ENCODE assay signal across 30 cellular contexts in genomic region chr5:83817591-83817990, GRCh38.
DNase-seq lines count a peak whose midpoint lies in the region; ATAC-seq and TF ChIP-seq lines count a peak whose summit lies in the region.
"Had no signal": no experiment of that assay in that cellular context is flagged by ENCODE, and none has a peak within 500 bp of the region (broad histone marks: within the 10 kb centered on the region; RNA-seq: fewer than 3 reads in every experiment).

No MANE protein-coding gene starts in this region.

- no peaks in the 10 kb centered on the region for H3K36me3 ChIP-seq in GM23338 (ENCODE audit: insufficient read depth)
- H3K36me3 ChIP-seq: BE2C, esophagus squamous epithelium, gastrocnemius medialis had no signal

- no peak for TF ChIP-seq POLR2A in erythroblast (IDR thresholded peaks at IDR 0.05; ENCODE audit: low read length)

- H3K4me3 ChIP-seq in GM23338, result no peak overlapping the region
- H3K4me3 ChIP-seq: coronary artery, esophagus squamous epithelium, gastrocnemius medialis, smooth muscle cell had no signal

- no peaks in the 10 kb centered on the region for H3F3A ChIP-seq in GM23338 (replicated peaks; ENCODE audit: low read depth)

- no peaks in the 10 kb centered on the region for H3K9me3 Mint-ChIP-seq in GM23338

- no peaks in the 10 kb centered on the region for H3K36me3 Mint-ChIP-seq in GM23338 (ENCODE audit: low read depth)
- H3K36me3 Mint-ChIP-seq: mesothelial cell of epicardium; naive thymus-derived CD4-positive, alpha-beta T cell had no signal

- no peaks in the 10 kb centered on the region for H3K79me2 ChIP-seq in GM23338 (replicated peaks; ENCODE audit: insufficient read depth)

- no peak overlapping the region for H3K4me3 Mint-ChIP-seq in GM23338
- H3K4me3 Mint-ChIP-seq: endodermal cell; H9; mesothelial cell of epicardium; naive thymus-derived CD4-positive, alpha-beta T cell had no signal

- no peaks in the 10 kb centered on the region for H3K4me1 ChIP-seq in GM23338 (ENCODE audit: insufficient read depth)
- H3K4me1 ChIP-seq: BE2C, esophagus squamous epithelium, gastrocnemius medialis had no signal

- DNase-seq in SK-MEL-5 (ENCODE audit: low read depth, low spot score), result peak; percentile 69
- DNase-seq in GM23338 (ENCODE audit: low spot score), result no peak
- no peak for DNase-seq in iPS-NIHi11 (ENCODE audit: low spot score)
- DNase-seq in erythroblast (lab: John Stamatoyannopoulos, UW), result no peak
- DNase-seq: activated CD4-positive, alpha-beta T cell treated with anti-CD3 and anti-CD28 coated beads, Interleukin-2, amount 50 U/mL, for 1 hour; activated naive CD4-positive, alpha-beta T cell treated with anti-CD3 and anti-CD28 coated beads, Interleukin-2, amount 50 U/mL, for 16 hours; amygdala; BE2C; DMS53; endodermal cell; esophagus squamous epithelium; gastrocnemius medialis; H9; left ventricle myocardium superior; naive thymus-derived CD4-positive, alpha-beta T cell; NCI-H1105 treated with DMSO at 0.1 percent for 48 hours; NCI-H2081; NCI-H446; nucleus accumbens; OCI-M1; substantia nigra; T-helper 9 cell had no signal

- in situ Hi-C loops in SK-MEL-5 (cut with HindIII; ENCODE audit: low pct_unique_long_range_greater_than_20kb, low sequenced_read_pairs), result no loop called here

- H3K27ac ChIP-seq in GM23338 (ENCODE audit: low read depth), result no peak overlapping the region
- H3K27ac ChIP-seq: coronary artery, esophagus squamous epithelium, gastrocnemius medialis had no signal

- no peaks in the 10 kb centered on the region for H3K27me3 Mint-ChIP-seq in GM23338 (ENCODE audit: insufficient read depth, low read depth, poor library complexity)

- H3K4me2 ChIP-seq in GM23338, result no peak overlapping the region
- H3K4me2 ChIP-seq: smooth muscle cell had no signal

- no peak for TF ChIP-seq CTCF in GM23338 (conservative IDR thresholded peaks at IDR 0.05; ENCODE audit: low read depth in 2 of 2)

- H3K9me2 ChIP-seq in GM23338 (ENCODE audit: insufficient read depth), result peaks cover 5% of the 10 kb centered on the region

- no peak overlapping the region for H3K27ac Mint-ChIP-seq in GM23338
- H3K27ac Mint-ChIP-seq: endodermal cell; H9; mesothelial cell of epicardium; naive thymus-derived CD4-positive, alpha-beta T cell had no signal

- ATAC-seq in GM18511 (IDR thresholded peaks at IDR 0.05; ENCODE audit: unreplicated experiment) (peak; percentile 84), GM21360 (IDR thresholded peaks at IDR 0.05; ENCODE audit: unreplicated experiment) (peak; percentile 67), HG03039 (IDR thresholded peaks at IDR 0.05; ENCODE audit: unreplicated experiment) (peak; percentile 87), GM23338 (no peak), GM19452 (IDR thresholded peaks at IDR 0.05; ENCODE audit: unreplicated experiment) (no peak)
- ATAC-seq: gastrocnemius medialis; left ventricle myocardium superior; naive thymus-derived CD4-positive, alpha-beta T cell; Right ventricle myocardium inferior had no signal

- no peaks in the 10 kb centered on the region for H4K20me1 ChIP-seq in GM23338 (replicated peaks; ENCODE audit: insufficient read depth)

- H3K4me1 Mint-ChIP-seq in GM23338, result no peaks in the 10 kb centered on the region
- H3K4me1 Mint-ChIP-seq: endodermal cell; H9; mesothelial cell of epicardium; naive thymus-derived CD4-positive, alpha-beta T cell had no signal

- H3K27me3 ChIP-seq in GM23338 (ENCODE audit: insufficient read depth), result no peaks in the 10 kb centered on the region
- H3K27me3 ChIP-seq: BE2C, esophagus squamous epithelium, gastrocnemius medialis had no signal

- no peak overlapping the region for H2AFZ ChIP-seq in GM23338

TF ChIP-seq in GM23338, 12 proteins besides CTCF, POLR2A, EP300 and RAD21 (continues in another document):
- TF ChIP-seq CREB1 (CRISPR knock-in tag; IDR thresholded peaks at IDR 0.05; ENCODE audit: low read depth) (no peak), STAT1 (IDR thresholded peaks at IDR 0.05; ENCODE audit: unreplicated experiment) (no peak), ZNF114 (CRISPR knock-in tag; IDR thresholded peaks at IDR 0.05) (no peak), NANOG (IDR thresholded peaks at IDR 0.05; ENCODE audit: borderline replicate concordance) (no peak), EZH2phosphoT487 (IDR thresholded peaks at IDR 0.05; ENCODE audit: unreplicated experiment) (no peak), JUNB (IDR thresholded peaks at IDR 0.05; ENCODE audit: unreplicated experiment) (no peak), EZH2 (IDR thresholded peaks at IDR 0.05; ENCODE audit: low read depth, unreplicated experiment) (no peak)
- TF ChIP-seq, protein P1, sequence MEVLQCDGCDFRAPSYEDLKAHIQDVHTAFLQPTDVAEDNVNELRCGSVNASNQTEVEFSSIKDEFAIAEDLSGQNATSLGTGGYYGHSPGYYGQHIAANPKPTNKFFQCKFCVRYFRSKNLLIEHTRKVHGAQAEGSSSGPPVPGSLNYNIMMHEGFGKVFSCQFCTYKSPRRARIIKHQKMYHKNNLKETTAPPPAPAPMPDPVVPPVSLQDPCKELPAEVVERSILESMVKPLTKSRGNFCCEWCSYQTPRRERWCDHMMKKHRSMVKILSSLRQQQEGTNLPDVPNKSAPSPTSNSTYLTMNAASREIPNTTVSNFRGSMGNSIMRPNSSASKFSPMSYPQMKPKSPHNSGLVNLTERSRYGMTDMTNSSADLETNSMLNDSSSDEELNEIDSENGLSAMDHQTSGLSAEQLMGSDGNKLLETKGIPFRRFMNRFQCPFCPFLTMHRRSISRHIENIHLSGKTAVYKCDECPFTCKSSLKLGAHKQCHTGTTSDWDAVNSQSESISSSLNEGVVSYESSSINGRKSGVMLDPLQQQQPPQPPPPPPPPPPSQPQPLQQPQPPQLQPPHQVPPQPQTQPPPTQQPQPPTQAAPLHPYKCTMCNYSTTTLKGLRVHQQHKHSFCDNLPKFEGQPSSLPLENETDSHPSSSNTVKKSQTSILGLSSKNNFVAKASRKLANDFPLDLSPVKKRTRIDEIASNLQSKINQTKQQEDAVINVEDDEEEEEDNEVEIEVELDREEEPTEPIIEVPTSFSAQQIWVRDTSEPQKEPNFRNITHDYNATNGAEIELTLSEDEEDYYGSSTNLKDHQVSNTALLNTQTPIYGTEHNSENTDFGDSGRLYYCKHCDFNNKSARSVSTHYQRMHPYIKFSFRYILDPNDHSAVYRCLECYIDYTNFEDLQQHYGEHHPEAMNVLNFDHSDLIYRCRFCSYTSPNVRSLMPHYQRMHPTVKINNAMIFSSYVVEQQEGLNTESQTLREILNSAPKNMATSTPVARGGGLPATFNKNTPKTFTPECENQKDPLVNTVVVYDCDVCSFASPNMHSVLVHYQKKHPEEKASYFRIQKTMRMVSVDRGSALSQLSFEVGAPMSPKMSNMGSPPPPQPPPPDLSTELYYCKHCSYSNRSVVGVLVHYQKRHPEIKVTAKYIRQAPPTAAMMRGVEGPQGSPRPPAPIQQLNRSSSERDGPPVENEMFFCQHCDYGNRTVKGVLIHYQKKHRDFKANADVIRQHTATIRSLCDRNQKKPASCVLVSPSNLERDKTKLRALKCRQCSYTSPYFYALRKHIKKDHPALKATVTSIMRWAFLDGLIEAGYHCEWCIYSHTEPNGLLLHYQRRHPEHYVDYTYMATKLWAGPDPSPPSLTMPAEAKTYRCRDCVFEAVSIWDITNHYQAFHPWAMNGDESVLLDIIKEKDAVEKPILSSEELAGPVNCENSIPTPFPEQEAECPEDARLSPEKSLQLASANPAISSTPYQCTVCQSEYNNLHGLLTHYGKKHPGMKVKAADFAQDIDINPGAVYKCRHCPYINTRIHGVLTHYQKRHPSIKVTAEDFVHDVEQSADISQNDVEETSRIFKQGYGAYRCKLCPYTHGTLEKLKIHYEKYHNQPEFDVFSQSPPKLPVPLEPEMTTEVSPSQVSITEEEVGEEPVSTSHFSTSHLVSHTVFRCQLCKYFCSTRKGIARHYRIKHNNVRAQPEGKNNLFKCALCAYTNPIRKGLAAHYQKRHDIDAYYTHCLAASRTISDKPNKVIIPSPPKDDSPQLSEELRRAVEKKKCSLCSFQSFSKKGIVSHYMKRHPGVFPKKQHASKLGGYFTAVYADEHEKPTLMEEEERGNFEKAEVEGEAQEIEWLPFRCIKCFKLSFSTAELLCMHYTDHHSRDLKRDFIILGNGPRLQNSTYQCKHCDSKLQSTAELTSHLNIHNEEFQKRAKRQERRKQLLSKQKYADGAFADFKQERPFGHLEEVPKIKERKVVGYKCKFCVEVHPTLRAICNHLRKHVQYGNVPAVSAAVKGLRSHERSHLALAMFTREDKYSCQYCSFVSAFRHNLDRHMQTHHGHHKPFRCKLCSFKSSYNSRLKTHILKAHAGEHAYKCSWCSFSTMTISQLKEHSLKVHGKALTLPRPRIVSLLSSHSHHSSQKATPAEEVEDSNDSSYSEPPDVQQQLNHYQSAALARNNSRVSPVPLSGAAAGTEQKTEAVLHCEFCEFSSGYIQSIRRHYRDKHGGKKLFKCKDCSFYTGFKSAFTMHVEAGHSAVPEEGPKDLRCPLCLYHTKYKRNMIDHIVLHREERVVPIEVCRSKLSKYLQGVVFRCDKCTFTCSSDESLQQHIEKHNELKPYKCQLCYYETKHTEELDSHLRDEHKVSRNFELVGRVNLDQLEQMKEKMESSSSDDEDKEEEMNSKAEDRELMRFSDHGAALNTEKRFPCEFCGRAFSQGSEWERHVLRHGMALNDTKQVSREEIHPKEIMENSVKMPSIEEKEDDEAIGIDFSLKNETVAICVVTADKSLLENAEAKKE (CRISPR knock-in tag; IDR thresholded peaks at IDR 0.05), result no peak

Comparison
In these comparisons a context has a peak if more than half of its experiments do, and no peak if none do; other contexts are left out.
1. ATAC-seq: peak in GM18511 (single experiment), GM21360 (single experiment) and HG03039 (single experiment); none in GM23338 (single experiment) and GM19452 (single experiment).